1 cellular context compared by ENCODE assay signal in genomic region chr1:113978863-113979702, GRCh38.
TF ChIP-seq lines count a peak whose summit lies in the region.

TSS of gene OLFML3 (plus strand) at chr1:113979474. CDS start at chr1:113979517, 43 bp downstream.

TF ChIP-seq in K562, 482 proteins besides CTCF, POLR2A, EP300 and RAD21 (continued from another document and continues in another):
- 0 out of 2 replicates have a peak, but pooled peaks have one; percentile 35 for TF ChIP-seq THRB (CRISPR knock-in tag; conservative IDR thresholded peaks at IDR 0.05)
- 0 out of 2 replicates have a peak, but pooled peaks have one; percentile 22 for TF ChIP-seq XRCC5 (IDR thresholded peaks at IDR 0.05; ENCODE audit: low read depth, low read length)
- no peak for TF ChIP-seq PRPF4 (IDR thresholded peaks at IDR 0.05; ENCODE audit: insufficient read depth, low read depth, low read length, poor library complexity, severe bottlenecking)
- TF ChIP-seq CBX5 (IDR thresholded peaks at IDR 0.05; ENCODE audit: borderline replicate concordance, low read depth), result no peak
- no peak for TF ChIP-seq ZKSCAN3 (CRISPR knock-in tag; IDR thresholded peaks at IDR 0.05)
- no peak for TF ChIP-seq SAP30 (IDR thresholded peaks at IDR 0.05; ENCODE audit: borderline replicate concordance, insufficient read depth, low read depth, low read length, poor library complexity, severe bottlenecking)
- no peak for TF ChIP-seq HINFP (tag; conservative IDR thresholded peaks at IDR 0.05; ENCODE audit: low read depth)
- TF ChIP-seq UBTF (IDR thresholded peaks at IDR 0.05; ENCODE audit: borderline replicate concordance in 1 of 2, low read depth in 2 of 2, low read length in 2 of 2), result no peak
- 0 out of 4 replicates have a peak, but pooled peaks of 1 of the 2 experiments have one; percentile 36 for TF ChIP-seq RCOR1 (IDR thresholded peaks at IDR 0.05; ENCODE audit: borderline replicate concordance in 1 of 2, low read depth in 2 of 2, low read length in 2 of 2)
- TF ChIP-seq SMARCA5 (IDR thresholded peaks at IDR 0.05), result no peak
- TF ChIP-seq PRDM10 (IDR thresholded peaks at IDR 0.05; ENCODE audit: partially characterized antibody), result peak; percentile 23
- no peak for TF ChIP-seq ZNF408 (CRISPR knock-in tag; IDR thresholded peaks at IDR 0.05; ENCODE audit: low read depth)
- TF ChIP-seq DEAF1 (CRISPR knock-in tag; IDR thresholded peaks at IDR 0.05), result peak; percentile 78
- no peak for TF ChIP-seq ZNF311 (CRISPR knock-in tag; IDR thresholded peaks at IDR 0.05)
- peak; percentile 45; the same call in 1 of the 2 replicates for TF ChIP-seq ARID2 (IDR thresholded peaks at IDR 0.05)
- TF ChIP-seq HMBOX1 (IDR thresholded peaks at IDR 0.05), result no peak
- no peak for TF ChIP-seq ZNF583 (CRISPR knock-in tag; IDR thresholded peaks at IDR 0.05)
- peak; percentile 77 for TF ChIP-seq SMC3 (conservative IDR thresholded peaks at IDR 0.05; ENCODE audit: insufficient read depth, low read depth, low read length)
- no peak for TF ChIP-seq ZFP30 (CRISPR knock-in tag; IDR thresholded peaks at IDR 0.05; ENCODE audit: borderline replicate concordance)
- no peak for TF ChIP-seq SAFB (IDR thresholded peaks at IDR 0.05; ENCODE audit: borderline replicate concordance, low read depth, low read length)
- TF ChIP-seq DACH1 (IDR thresholded peaks at IDR 0.05; ENCODE audit: partially characterized antibody), result no peak
- no peak for TF ChIP-seq KDM2B (CRISPR knock-in tag; IDR thresholded peaks at IDR 0.05)
- no peak for TF ChIP-seq HNRNPH1 (optimal IDR thresholded peaks at IDR 0.05; ENCODE audit: low read depth, low read length)
- peak in 1 of 2 experiments; percentile 73; a peak in 1 of 4 replicates for TF ChIP-seq SRF (CRISPR knock-in tag; IDR thresholded peaks at IDR 0.05)
- TF ChIP-seq PBX2 (CRISPR knock-in tag; IDR thresholded peaks at IDR 0.05; ENCODE audit: low read depth), result no peak
- no peak; the same call in 1 of the 2 replicates for TF ChIP-seq PBX2 (tag; conservative IDR thresholded peaks at IDR 0.05; ENCODE audit: low read depth)
- no peak for TF ChIP-seq NFIX (CRISPR knock-in tag; IDR thresholded peaks at IDR 0.05; ENCODE audit: low read depth)
- TF ChIP-seq TAF15 (IDR thresholded peaks at IDR 0.05; ENCODE audit: low read depth, low read length), result no peak
- no peak for TF ChIP-seq ZNF695 (CRISPR knock-in tag; IDR thresholded peaks at IDR 0.05)
- TF ChIP-seq FOXJ2 (tag; IDR thresholded peaks at IDR 0.05), result no peak
- TF ChIP-seq ETV1 (tag; conservative IDR thresholded peaks at IDR 0.05; ENCODE audit: low read depth), result no peak
- TF ChIP-seq TEAD1 (CRISPR knock-in tag; IDR thresholded peaks at IDR 0.05), result no peak
- TF ChIP-seq ATF7 (IDR thresholded peaks at IDR 0.05), result 0 out of 2 replicates have a peak, but pooled peaks have one; percentile 27
- peak; percentile 59; the same call in 1 of the 2 replicates for TF ChIP-seq ZBTB7A (IDR thresholded peaks at IDR 0.05; ENCODE audit: borderline replicate concordance, control insufficient read depth, low read depth, low read length)
- no peak for TF ChIP-seq SIRT6 (IDR thresholded peaks at IDR 0.05; ENCODE audit: low read depth, low read length)
- no peak for TF ChIP-seq HSF4 (CRISPR knock-in tag; IDR thresholded peaks at IDR 0.05; ENCODE audit: borderline replicate concordance)
- 0 out of 4 replicates have a peak, but pooled peaks of 1 of the 2 experiments have one; percentile 11 for TF ChIP-seq MAZ (CRISPR knock-in tag; conservative IDR thresholded peaks at IDR 0.05 in 1 of 2, IDR thresholded peaks at IDR 0.05 in 1 of 2)
- TF ChIP-seq ZBTB9 (CRISPR knock-in tag; IDR thresholded peaks at IDR 0.05), result no peak
- no peak for TF ChIP-seq ATF1 (CRISPR knock-in tag; IDR thresholded peaks at IDR 0.05)
- no peak for TF ChIP-seq ATF1 (tag; IDR thresholded peaks at IDR 0.05)
- no peak for TF ChIP-seq FOXA1 (IDR thresholded peaks at IDR 0.05; ENCODE audit: borderline replicate concordance)
- TF ChIP-seq MLX (CRISPR knock-in tag; conservative IDR thresholded peaks at IDR 0.05), result no peak
- TF ChIP-seq BRF2 (IDR thresholded peaks at IDR 0.05; ENCODE audit: borderline replicate concordance, insufficient read depth, insufficient read length), result no peak
